ENCODE assay signal across 35 cellular contexts in the genomic region with DNA sequence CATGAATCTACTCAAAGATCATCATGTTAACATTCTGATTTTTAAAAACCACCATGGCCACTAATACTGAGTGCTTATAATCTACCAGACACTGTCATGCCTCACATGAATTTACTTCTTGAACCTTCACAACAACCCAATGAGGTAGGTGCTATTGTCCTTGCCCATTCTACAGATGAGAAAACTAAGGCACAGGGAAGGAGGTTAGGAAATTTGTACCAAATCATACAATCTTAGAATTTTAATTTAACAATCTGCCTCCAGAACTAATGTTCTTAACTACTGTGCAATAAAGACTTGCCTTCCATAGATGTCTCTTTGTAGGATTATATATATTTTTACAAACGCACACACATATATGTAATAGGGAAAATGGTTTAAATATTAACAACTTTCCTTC.
"Had no signal": no experiment of that assay in that cellular context is flagged by ENCODE, and none has a peak within 500 bp of the region (broad histone marks: within the 10 kb centered on the region; RNA-seq: fewer than 3 reads in every experiment).

No MANE protein-coding gene starts in this region.

- H3K27me3 ChIP-seq: MG63 had no signal

- H3K36me3 ChIP-seq: MG63 had no signal

- H3K4me2 ChIP-seq: KMS-11 had no signal

- H3K9me3 ChIP-seq: MG63 had no signal

- H3K27ac ChIP-seq: KMS-11 had no signal

- H3K4me3 ChIP-seq: MG63 had no signal

- DNase-seq: Karpas-422, Kasumi-1, MG63, MM.1S, MV-4-11, NCI-H1048, NCI-H1092, NCI-H1092 treated with DMSO at 0.1 percent for 48 hours, NCI-H1105, NCI-H1105 treated with DMSO at 0.1 percent for 48 hours, NCI-H1417, NCI-H1417 treated with DMSO at 0.1 percent for 48 hours, NCI-H1436, NCI-H1436 treated with DMSO at 0.1 percent for 48 hours, NCI-H146, NCI-H1694, NCI-H1694 treated with DMSO at 0.1 percent for 48 hours, NCI-H187, NCI-H187 treated with DMSO at 0.1 percent for 48 hours, NCI-H1930, NCI-H2029, NCI-H2029 treated with DMSO at 0.1 percent for 48 hours, NCI-H2081, NCI-H2081 treated with DMSO at 0.1 percent for 48 hours, NCI-H2107, NCI-H2171, NCI-H2171 treated with DMSO at 0.1 percent for 48 hours, NCI-H2227 treated with DMSO at 0.1 percent for 48 hours, NCI-H226, NCI-H345, NCI-H446, NCI-H446 treated with DMSO at 0.1 percent for 48 hours, NCI-H510A, NCI-H510A treated with DMSO at 0.1 percent for 48 hours had no signal

- H3K9ac ChIP-seq: KMS-11 had no signal
